8 cellular contexts compared by ENCODE assay signal in the genomic region with DNA sequence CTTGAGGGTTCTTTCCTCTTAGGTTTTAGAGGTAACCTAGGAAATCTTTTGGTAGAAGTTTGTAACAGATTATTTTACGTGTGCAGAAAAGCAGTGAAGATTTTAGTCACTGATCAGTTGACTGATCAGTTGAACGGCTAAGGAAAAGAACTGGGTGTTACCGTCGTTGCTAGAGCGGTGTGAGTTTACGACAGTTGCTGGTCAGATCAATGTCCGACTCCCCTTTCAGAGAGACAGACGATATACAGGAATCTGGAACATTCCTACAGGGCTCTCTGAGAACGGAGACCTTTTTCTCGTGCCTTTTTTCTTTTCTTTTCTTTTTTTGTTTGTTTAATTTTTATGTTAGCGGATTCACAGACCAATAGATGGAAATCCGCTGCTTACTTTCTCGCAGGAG.
DNase-seq lines count a peak whose midpoint lies in the region; ATAC-seq, FAIRE-seq and TF ChIP-seq lines count a peak whose summit lies in the region.
"Had no signal": no experiment of that assay in that cellular context is flagged by ENCODE, and none has a peak within 500 bp of the region (broad histone marks: within the 10 kb centered on the region; RNA-seq: fewer than 3 reads in every experiment).

No MANE protein-coding gene starts in this region.

- peak overlapping the region; percentile 66 for H3K27ac Mint-ChIP-seq in central memory CD8-positive, alpha-beta T cell (ENCODE audit: low read depth)
- H3K27ac Mint-ChIP-seq in neural progenitor cell = peak overlapping the region; percentile 99

- peaks cover 15% of the 10 kb centered on the region for H3K36me3 Mint-ChIP-seq in central memory CD8-positive, alpha-beta T cell (ENCODE audit: insufficient read depth)
- H3K36me3 Mint-ChIP-seq in neural progenitor cell = peaks cover 6% of the 10 kb centered on the region

- H3K4me3 ChIP-seq in GM08714 (ENCODE audit: low read length) (peak overlapping the region; percentile 73), neural progenitor cell (peak overlapping the region; percentile 83)

- no peaks in the 10 kb centered on the region for H3K36me3 ChIP-seq in neural progenitor cell

- H3K79me2 ChIP-seq in neural progenitor cell (ENCODE audit: low read depth) = no peaks in the 10 kb centered on the region

- no peaks in the 10 kb centered on the region for H3K4me1 ChIP-seq in neural progenitor cell

- H4K20me1 ChIP-seq in neural progenitor cell (ENCODE audit: low read depth) = no peaks in the 10 kb centered on the region

- DNase-seq in M059J (ENCODE audit: low read depth) (peak; percentile 36), neural progenitor cell (ENCODE audit: low spot score) (peak; percentile 74), posterior vena cava (ENCODE audit: low spot score) (no peak), GM12891 (ENCODE audit: insufficient read length, low spot score) (no peak), midbrain (lab: John Stamatoyannopoulos, UW) (no peak)
- no peak for DNase-seq in central memory CD8-positive, alpha-beta T cell (ENCODE audit: low spot score in 2 of 2)
- DNase-seq: activated naive CD4-positive, alpha-beta T cell had no signal

- H2AFZ ChIP-seq in neural progenitor cell (replicated peaks) = peak overlapping the region; percentile 93

- H3K4me1 Mint-ChIP-seq in central memory CD8-positive, alpha-beta T cell = peaks cover 24% of the 10 kb centered on the region
- H3K4me1 Mint-ChIP-seq in neural progenitor cell = peaks cover 37% of the 10 kb centered on the region

- no peaks in the 10 kb centered on the region for H3K9me3 ChIP-seq in neural progenitor cell (ENCODE audit: low read depth)

- H3K9ac ChIP-seq in neural progenitor cell = peak overlapping the region; percentile 5

- no peak for ATAC-seq in central memory CD8-positive, alpha-beta T cell (replicated peaks; ENCODE audit: extremely low read depth, poor library complexity, severe bottlenecking)

- no peak overlapping the region for H3K27ac ChIP-seq in neural progenitor cell

- intact Hi-C loops in posterior vena cava (cut with DNase I) = no loop called here

- no peak for TF ChIP-seq POLR2A in GM12891 (IDR thresholded peaks at IDR 0.05; ENCODE audit: low read depth, low read length)

- peak overlapping the region; percentile 76 for H3K4me2 ChIP-seq in neural progenitor cell

- peak overlapping the region; percentile 37 for H3K4me3 Mint-ChIP-seq in central memory CD8-positive, alpha-beta T cell
- peak overlapping the region; percentile 96 for H3K4me3 Mint-ChIP-seq in neural progenitor cell

- no peak for TF ChIP-seq CTCF in neural progenitor cell (IDR thresholded peaks at IDR 0.05)

- H3F3A ChIP-seq in neural progenitor cell (ENCODE audit: low read depth) = peaks cover 39% of the 10 kb centered on the region

- peaks cover 77% of the 10 kb centered on the region for H3K27me3 Mint-ChIP-seq in central memory CD8-positive, alpha-beta T cell
- H3K27me3 Mint-ChIP-seq in neural progenitor cell (ENCODE audit: insufficient read depth, low read depth) = peaks cover 33% of the 10 kb centered on the region

- peaks cover 42% of the 10 kb centered on the region for H3K27me3 ChIP-seq in neural progenitor cell

- no peaks in the 10 kb centered on the region for H3K9me3 Mint-ChIP-seq in central memory CD8-positive, alpha-beta T cell
- peaks cover 10% of the 10 kb centered on the region for H3K9me3 Mint-ChIP-seq in neural progenitor cell

- no peak for FAIRE-seq in GM12891 (lab: Jason Lieb, UNC)

TF ChIP-seq in GM12891, 5 proteins besides CTCF, POLR2A, EP300 and RAD21:
- no peak for TF ChIP-seq POU2F2 (IDR thresholded peaks at IDR 0.05; ENCODE audit: low read depth, low read length)
- TF ChIP-seq TAF1 (IDR thresholded peaks at IDR 0.05; ENCODE audit: low read depth, low read length) = no peak
- no peak for TF ChIP-seq PAX5 (IDR thresholded peaks at IDR 0.05; ENCODE audit: insufficient read depth, low read length, severe bottlenecking)
- no peak for TF ChIP-seq POLR2AphosphoS5 (IDR thresholded peaks at IDR 0.05; ENCODE audit: low read depth, low read length)
- no peak for TF ChIP-seq SPI1 (IDR thresholded peaks at IDR 0.05; ENCODE audit: low read depth, low read length)

Comparison
In these comparisons a context has a peak if more than half of its experiments do, and no peak if none do; other contexts are left out.
1. DNase-seq: peak in M059J (single experiment) and neural progenitor cell (single experiment); none in central memory CD8-positive, alpha-beta T cell (0 of 2), posterior vena cava (single experiment), GM12891 (single experiment) and midbrain (single experiment).